Comparison of ENCODE assay signal across 8 cellular contexts in the genomic region with DNA sequence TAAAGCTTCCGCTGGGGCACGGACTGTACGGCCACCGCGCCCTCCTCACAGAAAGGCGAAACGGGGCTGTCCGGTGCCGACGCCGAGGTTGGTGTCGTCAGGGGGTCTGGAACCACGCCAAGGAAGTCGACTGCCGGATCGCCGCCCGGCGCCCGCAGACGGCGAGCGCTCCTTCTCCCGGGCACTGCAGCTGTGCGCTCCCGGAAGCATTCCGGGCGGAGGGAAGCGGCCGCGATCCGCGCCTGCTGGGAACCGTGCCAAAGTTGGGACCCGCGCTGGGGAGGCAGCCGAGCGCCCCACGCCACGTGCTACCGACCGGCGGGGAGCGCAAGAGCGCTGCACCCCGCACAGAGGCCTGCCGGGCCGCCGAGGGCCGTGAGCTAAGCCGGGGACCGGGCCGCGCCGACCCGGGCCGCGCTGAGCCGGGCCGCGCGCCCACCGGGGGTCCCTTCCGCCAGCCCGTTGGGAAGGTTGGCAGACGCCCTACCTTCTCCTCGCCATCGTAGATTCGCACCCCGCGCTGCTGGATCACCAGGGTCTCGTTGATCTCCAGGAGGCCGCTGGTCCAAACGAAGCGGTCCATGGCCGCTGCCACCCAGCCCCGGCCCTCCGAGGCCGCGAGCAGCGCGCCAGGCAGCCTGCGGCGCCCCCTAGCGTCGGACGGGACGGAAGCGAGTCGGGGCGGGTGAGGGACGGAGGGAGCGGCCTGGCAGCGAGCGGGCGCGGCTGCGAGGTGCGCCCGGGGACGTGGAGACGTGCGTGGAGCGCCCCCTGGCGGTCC. TPM values are rescaled to one million over a fixed set of nuclear protein-coding genes. Genes with fewer than 3 reads are reported as not detected.
A peak's percentile ranks its signal among the peaks of the same experiment; 100 is the strongest.
DNase-seq lines count a peak whose midpoint lies in the region; ATAC-seq and TF ChIP-seq lines count a peak whose summit lies in the region.

A gene with protein sequence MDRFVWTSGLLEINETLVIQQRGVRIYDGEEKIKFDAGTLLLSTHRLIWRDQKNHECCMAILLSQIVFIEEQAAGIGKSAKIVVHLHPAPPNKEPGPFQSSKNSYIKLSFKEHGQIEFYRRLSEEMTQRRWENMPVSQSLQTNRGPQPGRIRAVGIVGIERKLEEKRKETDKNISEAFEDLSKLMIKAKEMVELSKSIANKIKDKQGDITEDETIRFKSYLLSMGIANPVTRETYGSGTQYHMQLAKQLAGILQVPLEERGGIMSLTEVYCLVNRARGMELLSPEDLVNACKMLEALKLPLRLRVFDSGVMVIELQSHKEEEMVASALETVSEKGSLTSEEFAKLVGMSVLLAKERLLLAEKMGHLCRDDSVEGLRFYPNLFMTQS (minus strand): TSS at position 623 of the 781 bp plus-strand sequence. CDS start 40 bp downstream, at position 583.

- peak; percentile 56 for ATAC-seq in HG02763 (IDR thresholded peaks at IDR 0.05; ENCODE audit: unreplicated experiment)

- no peaks in the 10 kb centered on the region for H3K27me3 ChIP-seq in adipocyte (replicated peaks; ENCODE audit: control insufficient read depth, insufficient read depth, low read length)

- H3K27ac Mint-ChIP-seq in type B pancreatic cell, result peak within 1 kb of the TSS; percentile 88

- TF ChIP-seq CTCF in GM12874 (IDR thresholded peaks at IDR 0.05; ENCODE audit: insufficient read depth, low read depth, low read length) (peak; percentile 98), type B pancreatic cell (conservative IDR thresholded peaks at IDR 0.05) (peak; percentile 100)

- peaks cover under 1% of the 10 kb centered on the region for H3K36me3 ChIP-seq in adipocyte (ENCODE audit: control insufficient read depth, insufficient read depth, low read length, severe bottlenecking)

- intact Hi-C loops in cardiac septum (cut with DNase I), result loop anchor here (1.0 to 10.0 kb wide), 3 partner anchors 43 to 255 kb away; a partner anchor contains a TSS

- DNase-seq in NCI-H1417 treated with DMSO at 0.1 percent for 48 hours (lab: John Stamatoyannopoulos, UW) (peak; percentile 96), SW480 (ENCODE audit: low spot score) (peak; percentile 92), adipocyte (ENCODE audit: low read depth) (peak; percentile 99), cardiac septum (ENCODE audit: low spot score) (peak; percentile 98), pons (ENCODE audit: low spot score) (peak; percentile 94), type B pancreatic cell (ENCODE audit: extremely low spot score, unreplicated experiment) (peak; percentile 98)

- H3K9me3 ChIP-seq in adipocyte (ENCODE audit: control insufficient read depth, low read length), result no peaks in the 10 kb centered on the region

- no peaks in the 10 kb centered on the region for H3K9me3 Mint-ChIP-seq in type B pancreatic cell

- peak within 1 kb of the TSS; percentile 88 for H3K4me3 ChIP-seq in adipocyte (ENCODE audit: low read length)

- no peaks in the 10 kb centered on the region for H3K27me3 Mint-ChIP-seq in type B pancreatic cell

- H3K4me1 ChIP-seq in adipocyte (ENCODE audit: control insufficient read depth, insufficient read depth, low read length), result peaks cover 31% of the 10 kb centered on the region

- no peaks in the 10 kb centered on the region for H3K36me3 Mint-ChIP-seq in type B pancreatic cell

- peak within 1 kb of the TSS; percentile 91 for H3K4me3 Mint-ChIP-seq in type B pancreatic cell

- H3K4me1 Mint-ChIP-seq in type B pancreatic cell (ENCODE audit: unreplicated experiment), result peaks cover 14% of the 10 kb centered on the region

- peak within 1 kb of the TSS; percentile 98 for H3K9ac ChIP-seq in adipocyte (ENCODE audit: low read length)

RNA-seq across cellular contexts. Expression of the gene that starts here (rescaled TPM):
- total RNA-seq in cardiac septum (30.2 TPM), type B pancreatic cell (ENCODE audit: low replicate concordance) (35.2 and 41.6 TPM in 2 replicates)

Comparison
In these comparisons a context has a peak if more than half of its experiments do, and no peak if none do; other contexts are left out.
1. Peak in every context shown above with its lines: DNase-seq, ATAC-seq and H3K4me3 ChIP-seq.